ENCODE assay signal across 8 cellular contexts in the genomic region with DNA sequence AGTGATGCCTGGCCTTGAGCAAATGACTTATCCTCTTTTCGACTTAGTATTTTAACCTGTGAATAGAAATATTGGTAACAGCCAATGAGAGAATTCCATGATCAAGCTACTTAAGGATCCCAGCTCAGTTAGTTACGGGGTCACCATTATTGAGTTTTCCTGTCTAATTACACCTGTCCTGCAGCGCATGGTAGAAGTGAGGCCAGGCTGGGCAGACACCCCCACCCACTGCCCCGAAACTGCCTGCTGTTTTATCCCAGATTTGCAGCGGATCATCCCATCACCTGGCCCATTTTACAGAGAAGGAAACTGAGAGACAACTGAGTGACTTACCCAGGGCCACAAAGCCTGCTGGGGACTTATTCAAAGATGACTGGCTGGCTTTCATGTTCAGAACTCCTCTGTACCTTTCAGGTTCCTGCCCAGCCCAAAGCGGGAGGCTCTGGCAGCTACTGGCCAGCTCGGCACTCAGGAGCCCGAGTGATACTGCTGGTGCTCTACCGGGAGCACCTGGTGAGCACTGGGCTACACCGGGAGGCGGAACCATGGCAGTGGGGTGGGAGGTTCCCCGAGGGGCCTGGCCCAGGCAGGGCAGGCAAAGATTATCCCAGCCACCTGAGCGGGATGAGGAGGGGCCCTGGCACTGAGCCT. TPM values are rescaled to one million over a fixed set of nuclear protein-coding genes. Genes with fewer than 3 reads are reported as not detected.
DNase-seq lines count a peak whose midpoint lies in the region; ATAC-seq, FAIRE-seq and TF ChIP-seq lines count a peak whose summit lies in the region.

No MANE protein-coding gene starts in this region.

- TF ChIP-seq EP300 in stomach (IDR thresholded peaks at IDR 0.05), result no peak

- intact Hi-C loops in activated CD4-positive, alpha-beta T cell treated with anti-CD3 and anti-CD28 coated beads for 36 hours (cut with DNase I, micrococcal nuclease), result loop anchor here in 1 of 2 experiments (2.0 kb wide), 1 partner anchor 127 kb away; no protein-coding TSS in a partner anchor
- intact Hi-C loops in kidney (cut with DNase I), result no loop called here
- intact Hi-C loops in stomach (cut with DNase I; ENCODE audit: low total_unique reads), result no loop called here

- no peaks in the 10 kb centered on the region for H3K9me3 ChIP-seq in adipocyte (ENCODE audit: control insufficient read depth, low read length)
- H3K9me3 ChIP-seq in kidney (ENCODE audit: control insufficient read depth in 1 of 2, low read length in 2 of 2), result no peaks in the 10 kb centered on the region
- no peaks in the 10 kb centered on the region for H3K9me3 ChIP-seq in stomach

- no peak for DNase-seq in activated CD4-positive, alpha-beta T cell treated with anti-CD3 and anti-CD28 coated beads for 36 hours
- DNase-seq in activated CD4-positive, alpha-beta T cell treated with anti-CD3 and anti-CD28 coated beads for 1 hour, result no peak
- DNase-seq in adipocyte (ENCODE audit: low read depth) (no peak), kidney (peak; percentile 58), stomach (no peak), GM19240 (ENCODE audit: insufficient read length, low spot score) (no peak)

- peak overlapping the region; percentile 91 for H3K4me3 Mint-ChIP-seq in activated CD4-positive, alpha-beta T cell treated with anti-CD3 and anti-CD28 coated beads for 36 hours

- POLR2A ChIA-PET in activated CD4-positive, alpha-beta T cell treated with anti-CD3 and anti-CD28 coated beads for 36 hours (lab: Charles Lee), result interaction anchor here (0.8 to 1.6 kb wide), 2 partner anchors 10 to 29 kb away, joined by 3 to 6 read pairs; a partner anchor contains a TSS

- TF ChIP-seq POLR2A in stomach (IDR thresholded peaks at IDR 0.05), result no peak

- H3K27me3 ChIP-seq in adipocyte (replicated peaks; ENCODE audit: control insufficient read depth, insufficient read depth, low read length) (no peaks in the 10 kb centered on the region), stomach (no peaks in the 10 kb centered on the region)

- WGBS in stomach, 5 donors, result 80 to 87% (median 84%) methylated on average over 5 to 13 of the region's 13 CpGs

- H3K9ac ChIP-seq in adipocyte (ENCODE audit: low read length) (peak overlapping the region; percentile 99), kidney (ENCODE audit: low read length in 2 of 2) (peak overlapping the region; percentile 57 to 100)

- CTCF ChIA-PET in activated CD4-positive, alpha-beta T cell treated with anti-CD3 and anti-CD28 coated beads for 36 hours (lab: Charles Lee), result interaction anchor here (0.6 to 6.6 kb wide), 5 partner anchors 8 to 142 kb away, joined by 3 to 210 read pairs (median 8); a partner anchor contains a TSS

- no peaks in the 10 kb centered on the region for H3K9me3 Mint-ChIP-seq in activated CD4-positive, alpha-beta T cell treated with anti-CD3 and anti-CD28 coated beads for 36 hours (ENCODE audit: low read depth)

- H3K27ac ChIP-seq in kidney (ENCODE audit: low read depth in 2 of 2, low read length in 2 of 2) (no peak overlapping the region), stomach (peak overlapping the region in 4 of 5 donors; percentile 92 to 98 (median 97))

- peaks cover 50% of the 10 kb centered on the region for H3K36me3 ChIP-seq in adipocyte (ENCODE audit: control insufficient read depth, insufficient read depth, low read length, severe bottlenecking)
- peaks cover 18 to 31% of the 10 kb centered on the region in 2 donors for H3K36me3 ChIP-seq in kidney (ENCODE audit: control insufficient read depth in 1 of 2, insufficient read depth in 2 of 2, low read length in 2 of 2)
- H3K36me3 ChIP-seq in stomach, result peaks cover 43 to 52% (median 50%) of the 10 kb centered on the region in 4 donors

- no peak for ATAC-seq in activated CD4-positive, alpha-beta T cell treated with anti-CD3 and anti-CD28 coated beads for 36 hours
- ATAC-seq in HG03280 (IDR thresholded peaks at IDR 0.05; ENCODE audit: unreplicated experiment) (no peak), HG03520 (IDR thresholded peaks at IDR 0.05; ENCODE audit: unreplicated experiment) (no peak)

- FAIRE-seq in kidney (lab: Jason Lieb, UNC), result no peak

- peak overlapping the region; percentile 99 for H3K27ac Mint-ChIP-seq in activated CD4-positive, alpha-beta T cell treated with anti-CD3 and anti-CD28 coated beads for 36 hours

- no peaks in the 10 kb centered on the region for H3K27me3 Mint-ChIP-seq in activated CD4-positive, alpha-beta T cell treated with anti-CD3 and anti-CD28 coated beads for 36 hours

- TF ChIP-seq CTCF in kidney (IDR thresholded peaks at IDR 0.05; ENCODE audit: borderline replicate concordance, extremely low read depth, insufficient read depth), result no peak
- TF ChIP-seq CTCF in stomach (IDR thresholded peaks at IDR 0.05), result no peak

- peaks cover 20% of the 10 kb centered on the region for H3K4me1 Mint-ChIP-seq in activated CD4-positive, alpha-beta T cell treated with anti-CD3 and anti-CD28 coated beads for 36 hours

- H3K36me3 Mint-ChIP-seq in activated CD4-positive, alpha-beta T cell treated with anti-CD3 and anti-CD28 coated beads for 36 hours (ENCODE audit: low read depth), result peaks cover 36% of the 10 kb centered on the region

- H3K4me3 ChIP-seq in adipocyte (ENCODE audit: low read length) (peak overlapping the region; percentile 94), kidney (ENCODE audit: low read length in 2 of 2) (peak overlapping the region; percentile 66 to 96), stomach (peak overlapping the region; percentile 94 to 99 (median 99))

- H3K4me1 ChIP-seq in adipocyte (ENCODE audit: control insufficient read depth, insufficient read depth, low read length) (peaks cover 34% of the 10 kb centered on the region), kidney (ENCODE audit: control insufficient read depth in 1 of 2, insufficient read depth in 1 of 2, low read depth in 1 of 2, low read length in 2 of 2) (peaks cover 13 to 22% of the 10 kb centered on the region in 2 donors), stomach (peaks cover 13 to 53% (median 42%) of the 10 kb centered on the region in 4 donors)

RNA-seq across cellular contexts. Expression of a gene that starts 1.4 kb away (rescaled TPM):
- total RNA-seq in activated CD4-positive, alpha-beta T cell treated with anti-CD3 and anti-CD28 coated beads for 36 hours, result 10 to 100 TPM; 59.2 to 67.8 TPM
- total RNA-seq in kidney (54.9 TPM), stomach (100 to 1,000 TPM in 2 of 5 donors, 10 to 100 TPM in 3; 26.4 to 162 (median 81.1) TPM)
- polyA plus RNA-seq in kidney (ENCODE audit: insufficient read depth, low read depth, low replicate concordance) (31.2 TPM), stomach (10 to 100 TPM; 32.7 to 64.6 (median 32.9) TPM)

RNA-seq across cellular contexts. Expression of a gene that starts 3.7 kb away (rescaled TPM):
- total RNA-seq in activated CD4-positive, alpha-beta T cell treated with anti-CD3 and anti-CD28 coated beads for 36 hours, result 1,000 to 10,000 TPM in 1 of 2 experiments, 100 to 1,000 TPM in 1; 888 to 1,074 TPM
- total RNA-seq in kidney, result 705 TPM
- 846 TPM for polyA plus RNA-seq in kidney (ENCODE audit: insufficient read depth, low read depth, low replicate concordance)
- total RNA-seq in stomach, result 1,000 to 10,000 TPM in 1 of 5 donors, 100 to 1,000 TPM in 4; 389 to 1,430 (median 677) TPM
- 100 to 1,000 TPM; 534 to 874 (median 658) TPM for polyA plus RNA-seq in stomach

RNA-seq across cellular contexts. Expression of a gene that starts 10.9 kb away (rescaled TPM):
- 10 to 100 TPM; 20.2 to 23.4 TPM for total RNA-seq in activated CD4-positive, alpha-beta T cell treated with anti-CD3 and anti-CD28 coated beads for 36 hours
- 64.2 TPM for total RNA-seq in kidney
- polyA plus RNA-seq in kidney (ENCODE audit: insufficient read depth, low read depth, low replicate concordance), result 60.0 TPM
- 10 to 100 TPM; 21.0 to 34.4 (median 23.3) TPM for total RNA-seq in stomach
- 10 to 100 TPM; 31.8 to 37.9 (median 36.0) TPM for polyA plus RNA-seq in stomach

RNA-seq across cellular contexts. Expression of a gene that starts 18.0 kb away (rescaled TPM):
- 1 to 10 TPM; 1.7 TPM for total RNA-seq in activated CD4-positive, alpha-beta T cell treated with anti-CD3 and anti-CD28 coated beads for 36 hours
- 3.9 TPM for total RNA-seq in kidney
- 1.3 TPM for polyA plus RNA-seq in kidney (ENCODE audit: insufficient read depth, low read depth, low replicate concordance)
- total RNA-seq in stomach, result 1 to 10 TPM in 2 of 5 donors, under 1 TPM in 1, not detected in 2; 0.58 to 2.2 (median 1.1) TPM
- 1 to 10 TPM in 2 of 3 donors, under 1 TPM in 1; 0.43 to 2.7 (median 1.6) TPM for polyA plus RNA-seq in stomach

RNA-seq across cellular contexts. Expression of a gene that starts 26.6 kb away (rescaled TPM):
- 100 to 1,000 TPM in 1 of 2 experiments, 10 to 100 TPM in 1; 95.4 to 121 TPM for total RNA-seq in activated CD4-positive, alpha-beta T cell treated with anti-CD3 and anti-CD28 coated beads for 36 hours
- total RNA-seq in kidney, result 58.0 TPM
- polyA plus RNA-seq in kidney (ENCODE audit: insufficient read depth, low read depth, low replicate concordance), result 105 TPM
- 100 to 1,000 TPM in 2 of 5 donors, 10 to 100 TPM in 3; 25.4 to 488 (median 74.3) TPM for total RNA-seq in stomach
- 10 to 100 TPM; 45.2 to 76.5 (median 66.0) TPM for polyA plus RNA-seq in stomach

Comparison
In these comparisons a context has a peak if more than half of its experiments do, and no peak if none do; other contexts are left out.
1. H3K27ac ChIP-seq: peak in stomach (4 of 5); none in kidney (0 of 2).
2. Peak in every context shown above with its lines, with median percentiles within 50 percentile points of each other: H3K4me3 ChIP-seq.